In genomic region chr5:154762700-154763099, GRCh38 we compare ENCODE assay signal across 29 cellular contexts. TPM values are rescaled to one million over a fixed set of nuclear protein-coding genes. Genes with fewer than 3 reads are reported as not detected.
DNase-seq lines count a peak whose midpoint lies in the region; ATAC-seq, FAIRE-seq and TF ChIP-seq lines count a peak whose summit lies in the region.
"Had no signal": no experiment of that assay in that cellular context is flagged by ENCODE, and none has a peak within 500 bp of the region (broad histone marks: within the 10 kb centered on the region; RNA-seq: fewer than 3 reads in every experiment).

No MANE protein-coding gene starts in this region.

- no peak for TF ChIP-seq CTCF in CD8-positive, alpha-beta T cell (IDR thresholded peaks at IDR 0.05)

- peaks cover 79% of the 10 kb centered on the region for H3K4me1 ChIP-seq in CD8-positive, alpha-beta T cell (ENCODE audit: insufficient read depth, low read length)

- H3K4me1 Mint-ChIP-seq in activated T-cell treated with anti-CD3 and anti-CD28 coated beads, Interleukin-2, amount 50 U/mL, for 24 hours (ENCODE audit: low read depth) = peaks cover 93% of the 10 kb centered on the region
- peaks cover 86% of the 10 kb centered on the region for H3K4me1 Mint-ChIP-seq in activated T-cell treated with anti-CD3 and anti-CD28 coated beads, Interleukin-2, amount 50 U/mL, for 4 hours (ENCODE audit: low read depth)
- peaks cover 83% of the 10 kb centered on the region for H3K4me1 Mint-ChIP-seq in CD8-positive, alpha-beta T cell (ENCODE audit: low read depth)
- H3K4me1 Mint-ChIP-seq in T-helper 17 cell = peaks cover 71% of the 10 kb centered on the region
- peaks cover 57 to 97% (median 87%) of the 10 kb centered on the region in 4 donors for H3K4me1 Mint-ChIP-seq in naive thymus-derived CD8-positive, alpha-beta T cell

- no peak overlapping the region for H3K4me3 Mint-ChIP-seq in activated T-cell treated with anti-CD3 and anti-CD28 coated beads, Interleukin-2, amount 50 U/mL, for 24 hours
- no peak overlapping the region for H3K4me3 Mint-ChIP-seq in activated T-cell treated with anti-CD3 and anti-CD28 coated beads, Interleukin-2, amount 50 U/mL, for 4 hours
- no peak overlapping the region for H3K4me3 Mint-ChIP-seq in CD8-positive, alpha-beta T cell
- H3K4me3 Mint-ChIP-seq in T-helper 17 cell = no peak overlapping the region
- H3K4me3 Mint-ChIP-seq in naive thymus-derived CD8-positive, alpha-beta T cell = peak overlapping the region in 5 of 10 donors; percentile 4 to 46 (median 28)
- H3K4me3 Mint-ChIP-seq: natural killer cell had no signal

- no peak overlapping the region for H3K4me3 ChIP-seq in CD8-positive, alpha-beta T cell (ENCODE audit: low read depth, low read length)
- H3K4me3 ChIP-seq: BLaER1 treated with 17β-estradiol and CSF1 and Interleukin-3, amounts not matched to agents 10 nM and 100 nM; esophagus squamous epithelium had no signal

- intact Hi-C loops in CD8-positive, alpha-beta T cell (cut with DNase I, micrococcal nuclease) = no loop called here

- CTCF ChIA-PET in CD8-positive, alpha-beta T cell (lab: Charles Lee) = no interaction called here

- TF ChIP-seq POLR2A in GM12892 (IDR thresholded peaks at IDR 0.05; ENCODE audit: low read depth, low read length) = no peak

- peak overlapping the region; percentile 93 for H3K27ac Mint-ChIP-seq in activated T-cell treated with anti-CD3 and anti-CD28 coated beads, Interleukin-2, amount 50 U/mL, for 24 hours
- H3K27ac Mint-ChIP-seq in CD8-positive, alpha-beta T cell = peak overlapping the region; percentile 64
- H3K27ac Mint-ChIP-seq in T-helper 17 cell = peak overlapping the region; percentile 49
- peak overlapping the region in 8 of 10 donors; percentile 20 to 85 (median 64) for H3K27ac Mint-ChIP-seq in naive thymus-derived CD8-positive, alpha-beta T cell
- H3K27ac Mint-ChIP-seq: natural killer cell had no signal

- no peak for FAIRE-seq in GM12892 (lab: Jason Lieb, UNC)
- FAIRE-seq: D721Med, frontal cortex, GM19239, urothelium cell line had no signal

- peaks cover 65% of the 10 kb centered on the region for H3K36me3 Mint-ChIP-seq in activated T-cell treated with anti-CD3 and anti-CD28 coated beads, Interleukin-2, amount 50 U/mL, for 24 hours (ENCODE audit: low read depth)
- H3K36me3 Mint-ChIP-seq in activated T-cell treated with anti-CD3 and anti-CD28 coated beads, Interleukin-2, amount 50 U/mL, for 4 hours (ENCODE audit: insufficient read depth) = peaks cover 15% of the 10 kb centered on the region
- peaks cover 8% of the 10 kb centered on the region for H3K36me3 Mint-ChIP-seq in CD8-positive, alpha-beta T cell
- H3K36me3 Mint-ChIP-seq in T-helper 17 cell (ENCODE audit: low read depth) = peaks cover 7% of the 10 kb centered on the region
- H3K36me3 Mint-ChIP-seq in naive thymus-derived CD8-positive, alpha-beta T cell = peaks cover 0 to 3% (median 0%) of the 10 kb centered on the region in 3 donors
- H3K36me3 Mint-ChIP-seq: immature natural killer cell, natural killer cell had no signal

- H3K9me3 ChIP-seq in CD8-positive, alpha-beta T cell (ENCODE audit: low read length) = no peaks in the 10 kb centered on the region
- no peaks in the 10 kb centered on the region for H3K9me3 ChIP-seq in T-helper 17 cell (ENCODE audit: control insufficient read depth, low read length, poor library complexity, severe bottlenecking)
- H3K9me3 ChIP-seq: BLaER1 treated with 17β-estradiol and CSF1 and Interleukin-3, amounts not matched to agents 10 nM and 100 nM; esophagus squamous epithelium had no signal

- no peaks in the 10 kb centered on the region for H3K27me3 ChIP-seq in CD8-positive, alpha-beta T cell (ENCODE audit: insufficient read depth, low read length)
- H3K27me3 ChIP-seq: BLaER1 treated with 17β-estradiol and CSF1 and Interleukin-3, amounts not matched to agents 10 nM and 100 nM; esophagus squamous epithelium had no signal

- H3K36me3 ChIP-seq in CD8-positive, alpha-beta T cell (ENCODE audit: insufficient read depth, low read length) = no peaks in the 10 kb centered on the region
- H3K36me3 ChIP-seq: esophagus squamous epithelium had no signal

- no peak overlapping the region for H3K27ac ChIP-seq in CD8-positive, alpha-beta T cell (ENCODE audit: low read depth, low read length)
- H3K27ac ChIP-seq: BLaER1 treated with 17β-estradiol and CSF1 and Interleukin-3, amounts not matched to agents 10 nM and 100 nM; parathyroid adenoma had no signal

- H3K27me3 Mint-ChIP-seq in activated T-cell treated with anti-CD3 and anti-CD28 coated beads, Interleukin-2, amount 50 U/mL, for 24 hours = no peaks in the 10 kb centered on the region
- no peaks in the 10 kb centered on the region for H3K27me3 Mint-ChIP-seq in activated T-cell treated with anti-CD3 and anti-CD28 coated beads, Interleukin-2, amount 50 U/mL, for 4 hours (ENCODE audit: low read depth)
- H3K27me3 Mint-ChIP-seq in CD8-positive, alpha-beta T cell (ENCODE audit: low read depth) = no peaks in the 10 kb centered on the region
- no peaks in the 10 kb centered on the region for H3K27me3 Mint-ChIP-seq in T-helper 17 cell
- no peaks in the 10 kb centered on the region for H3K27me3 Mint-ChIP-seq in naive thymus-derived CD8-positive, alpha-beta T cell

- ATAC-seq in activated T-cell treated with anti-CD3 and anti-CD28 coated beads, Interleukin-2, amount 50 U/mL, for 4 hours = no peak
- no peak for ATAC-seq in CD8-positive, alpha-beta T cell
- ATAC-seq in T-helper 17 cell = no peak
- ATAC-seq in naive thymus-derived CD8-positive, alpha-beta T cell = no peak
- ATAC-seq: natural killer cell had no signal

- no peaks in the 10 kb centered on the region for H3K9me3 Mint-ChIP-seq in activated T-cell treated with anti-CD3 and anti-CD28 coated beads, Interleukin-2, amount 50 U/mL, for 24 hours
- H3K9me3 Mint-ChIP-seq in activated T-cell treated with anti-CD3 and anti-CD28 coated beads, Interleukin-2, amount 50 U/mL, for 4 hours = no peaks in the 10 kb centered on the region
- H3K9me3 Mint-ChIP-seq in CD8-positive, alpha-beta T cell = no peaks in the 10 kb centered on the region
- H3K9me3 Mint-ChIP-seq in naive thymus-derived CD8-positive, alpha-beta T cell = no peaks in the 10 kb centered on the region
- H3K9me3 Mint-ChIP-seq: immature natural killer cell, natural killer cell had no signal

- POLR2A ChIA-PET in CD8-positive, alpha-beta T cell (lab: Charles Lee) = interaction anchor here (0.5 kb wide), 1 partner anchor 104 kb away, joined by 3 read pairs; no protein-coding TSS in a partner anchor
- POLR2A ChIA-PET in naive thymus-derived CD8-positive, alpha-beta T cell (lab: Charles Lee) = interaction anchor here (0.7 kb wide), 1 partner anchor 60 kb away, joined by 3 read pairs; no protein-coding TSS in a partner anchor

- no peak for DNase-seq in activated T-cell treated with anti-CD3 and anti-CD28 coated beads, Interleukin-2, amount 50 U/mL, for 24 hours
- DNase-seq in activated T-cell treated with anti-CD3 and anti-CD28 coated beads, Interleukin-2, amount 50 U/mL, for 4 hours = no peak
- no peak for DNase-seq in CD8-positive, alpha-beta T cell
- DNase-seq in T-helper 17 cell (no peak), GM12892 (ENCODE audit: insufficient read length) (no peak), NCI-H146 (lab: John Stamatoyannopoulos, UW) (no peak), germinal center (ENCODE audit: low spot score) (no peak)
- no peak for DNase-seq in naive thymus-derived CD8-positive, alpha-beta T cell
- DNase-seq: anterior cingulate cortex; caudate nucleus; esophagus squamous epithelium; HCEC 1CT; hippocampal formation; immature natural killer cell; natural killer cell; NCI-H2081; NCI-H345; NCI-H748 treated with DMSO at 0.1 percent for 48 hours; right cardiac atrium; RPMI8226; stimulated activated CD4-positive, alpha-beta T cell treated with anti-CD3 and anti-CD28 coated beads, Interleukin-4, amount 100 ng/mL, for 1 hour; stimulated activated naive CD4-positive, alpha-beta T cell; T1000 had no signal

RNA-seq across cellular contexts. Expression of gene LARP1, which starts 7.5 kb away (rescaled TPM):
- 100 to 1,000 TPM; 412 to 443 (median 432) TPM for total RNA-seq in activated T-cell treated with anti-CD3 and anti-CD28 coated beads, Interleukin-2, amount 50 U/mL, for 4 hours
- total RNA-seq in CD8-positive, alpha-beta T cell = 10 to 100 TPM; 70.4 to 80.5 TPM
- 100 to 1,000 TPM; 121 to 125 TPM for total RNA-seq in T-helper 17 cell
- 100 to 1,000 TPM; 177 to 180 TPM for total RNA-seq in naive thymus-derived CD8-positive, alpha-beta T cell
- 10 to 100 TPM; 10.9 to 29.4 (median 13.8) TPM for polyA plus RNA-seq in naive thymus-derived CD8-positive, alpha-beta T cell
- polyA plus RNA-seq in GM12892 (2012; ENCODE audit: missing spikeins) = 56.5 TPM
